1 cellular context compared by ENCODE assay signal in the genomic region with DNA sequence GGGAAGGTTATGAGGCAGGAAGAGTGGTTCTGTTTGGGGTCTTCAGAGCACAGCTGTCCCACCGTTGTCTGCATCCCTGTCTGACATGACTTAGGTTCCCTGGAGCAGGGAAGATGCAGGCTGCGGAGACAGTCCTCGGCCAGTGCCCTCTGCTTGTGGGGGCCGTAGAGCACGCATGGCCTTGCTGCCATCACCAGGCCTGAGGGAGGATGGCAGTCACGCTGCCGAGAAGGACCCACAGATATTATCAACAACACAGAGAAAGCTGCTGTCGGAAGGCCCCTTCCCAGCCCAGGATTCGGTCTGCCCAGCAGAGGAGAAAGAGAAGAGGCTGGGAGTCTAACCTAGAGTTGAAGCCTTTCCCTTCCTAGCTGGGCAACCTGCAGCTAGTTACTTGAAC.
A peak's percentile ranks its signal among the peaks of the same experiment; 100 is the strongest.
TF ChIP-seq lines count a peak whose summit lies in the region.

No MANE protein-coding gene starts in this region.

TF ChIP-seq in GM12878, 131 proteins besides CTCF, POLR2A, EP300 and RAD21:
- TF ChIP-seq SMC3 (IDR thresholded peaks at IDR 0.05; ENCODE audit: borderline replicate concordance, low read length) (peak; percentile 10; the same call in 1 of the 2 replicates), MEF2B (IDR thresholded peaks at IDR 0.05; ENCODE audit: partially characterized antibody, poor library complexity, severe bottlenecking) (no peak)
